19 cellular contexts compared by ENCODE assay signal in genomic region chr1:95223110-95223509, GRCh38. TPM values are rescaled to one million over a fixed set of nuclear protein-coding genes. Genes with fewer than 3 reads are reported as not detected.
DNase-seq lines count a peak whose midpoint lies in the region; ATAC-seq and TF ChIP-seq lines count a peak whose summit lies in the region.
"Had no signal": no experiment of that assay in that cellular context is flagged by ENCODE, and none has a peak within 500 bp of the region (broad histone marks: within the 10 kb centered on the region; RNA-seq: fewer than 3 reads in every experiment).

No MANE protein-coding gene starts in this region.

- H3K9me3 Mint-ChIP-seq in neural progenitor cell (no peaks in the 10 kb centered on the region), mesothelial cell of epicardium (peaks cover 8% of the 10 kb centered on the region)
- H3K9me3 Mint-ChIP-seq: stimulated activated naive CD8-positive, alpha-beta T cell treated with anti-CD3 and anti-CD28 coated beads, Interleukin-15, Interleukin-2, amounts not matched to agents 100 ng/mL and 50 ng/mL, for 24 hours; T-helper 1 cell treated with Interleukin-12 subunit alpha and Interleukin-12 subunit beta and Interleukin-4 antibody, amounts not matched to agents 30 μg/mL and 1 μg/mL, for 36 hours had no signal

- H3K36me3 ChIP-seq in adipocyte (ENCODE audit: control insufficient read depth, insufficient read depth, low read length, severe bottlenecking), result no peaks in the 10 kb centered on the region
- no peaks in the 10 kb centered on the region for H3K36me3 ChIP-seq in neural progenitor cell

- H4K20me1 ChIP-seq in neural progenitor cell (ENCODE audit: low read depth), result no peaks in the 10 kb centered on the region

- H3K4me1 ChIP-seq in adipocyte (ENCODE audit: control insufficient read depth, insufficient read depth, low read length), result peaks cover 31% of the 10 kb centered on the region
- H3K4me1 ChIP-seq in neural progenitor cell, result peaks cover 16% of the 10 kb centered on the region

- H3K79me2 ChIP-seq in neural progenitor cell (ENCODE audit: low read depth), result no peaks in the 10 kb centered on the region

- no peaks in the 10 kb centered on the region for H3F3A ChIP-seq in neural progenitor cell (ENCODE audit: low read depth)

- no peak for ATAC-seq in HG03457 (IDR thresholded peaks at IDR 0.05; ENCODE audit: unreplicated experiment)
- ATAC-seq: Panc1 had no signal

- H3K4me3 Mint-ChIP-seq in neural progenitor cell (no peak overlapping the region), mesothelial cell of epicardium (no peak overlapping the region)
- H3K4me3 Mint-ChIP-seq: activated naive CD8-positive, alpha-beta T cell; stimulated activated naive CD8-positive, alpha-beta T cell treated with anti-CD3 and anti-CD28 coated beads, Interleukin-15, Interleukin-2, amounts not matched to agents 100 ng/mL and 50 ng/mL, for 24 hours; T-helper 1 cell treated with Interleukin-12 subunit alpha and Interleukin-12 subunit beta and Interleukin-4 antibody, amounts not matched to agents 30 μg/mL and 1 μg/mL, for 36 hours had no signal

- no peak overlapping the region for H3K27ac ChIP-seq in neural progenitor cell
- H3K27ac ChIP-seq: C4-2B, skin epidermis had no signal

- TF ChIP-seq CTCF in fibroblast of villous mesenchyme (IDR thresholded peaks at IDR 0.05; ENCODE audit: insufficient read depth, low read depth, low read length) (no peak), neural progenitor cell (IDR thresholded peaks at IDR 0.05) (no peak), mesothelial cell of epicardium (IDR thresholded peaks at IDR 0.05; ENCODE audit: unreplicated experiment) (no peak)

- H3K9me3 ChIP-seq in adipocyte (ENCODE audit: control insufficient read depth, low read length) (no peaks in the 10 kb centered on the region), neural progenitor cell (ENCODE audit: low read depth) (no peaks in the 10 kb centered on the region)

- H3K9ac ChIP-seq in adipocyte (ENCODE audit: low read length), result peak overlapping the region; percentile 37
- no peak overlapping the region for H3K9ac ChIP-seq in neural progenitor cell

- H3K4me2 ChIP-seq in neural progenitor cell, result no peak overlapping the region

- H3K27me3 Mint-ChIP-seq in neural progenitor cell (ENCODE audit: insufficient read depth, low read depth) (no peaks in the 10 kb centered on the region), mesothelial cell of epicardium (ENCODE audit: low read depth) (no peaks in the 10 kb centered on the region)

- DNase-seq in EH (ENCODE audit: low read depth), result peak; percentile 34
- DNase-seq in adipocyte (ENCODE audit: low read depth), result peak; percentile 63
- peak; percentile 51 for DNase-seq in fibroblast of villous mesenchyme (ENCODE audit: low read depth)
- DNase-seq in neural progenitor cell (ENCODE audit: low spot score), result peak; percentile 27
- DNase-seq in mesenteric fat pad (ENCODE audit: low spot score), result no peak
- no peak for DNase-seq in mesothelial cell of epicardium (ENCODE audit: low spot score in 2 of 2, unreplicated experiment in 2 of 2)
- no peak for DNase-seq in SKM-1 treated with dmso at 0.1 percent for 144 hours (lab: John Stamatoyannopoulos, UW; ENCODE audit: unreplicated experiment)
- DNase-seq: activated CD4-positive, alpha-beta T cell treated with anti-CD3 and anti-CD28 coated beads for 1 hour; activated CD8-positive, alpha-beta memory T cell treated with anti-CD3 and anti-CD28 coated beads, Interleukin-2, amount 50 U/mL, for 4 hours; DND-41; NCI-H187; NCI-H526 had no signal

- no peaks in the 10 kb centered on the region for H3K36me3 Mint-ChIP-seq in neural progenitor cell
- no peaks in the 10 kb centered on the region for H3K36me3 Mint-ChIP-seq in mesothelial cell of epicardium

- H3K4me1 Mint-ChIP-seq in neural progenitor cell, result peaks cover 3% of the 10 kb centered on the region
- H3K4me1 Mint-ChIP-seq in mesothelial cell of epicardium, result peaks cover 9% of the 10 kb centered on the region

- H3K27ac Mint-ChIP-seq in neural progenitor cell (no peak overlapping the region), mesothelial cell of epicardium (no peak overlapping the region)
- H3K27ac Mint-ChIP-seq: activated naive CD8-positive, alpha-beta T cell; stimulated activated naive CD8-positive, alpha-beta T cell treated with anti-CD3 and anti-CD28 coated beads, Interleukin-15, Interleukin-2, amounts not matched to agents 100 ng/mL and 50 ng/mL, for 24 hours; T-helper 1 cell treated with Interleukin-12 subunit alpha and Interleukin-12 subunit beta and Interleukin-4 antibody, amounts not matched to agents 30 μg/mL and 1 μg/mL, for 36 hours had no signal

- no peaks in the 10 kb centered on the region for H3K27me3 ChIP-seq in adipocyte (replicated peaks; ENCODE audit: control insufficient read depth, insufficient read depth, low read length)
- H3K27me3 ChIP-seq in neural progenitor cell, result no peaks in the 10 kb centered on the region

- peak overlapping the region; percentile 83 for H2AFZ ChIP-seq in neural progenitor cell (replicated peaks)

- H3K4me3 ChIP-seq in adipocyte (ENCODE audit: low read length), result no peak overlapping the region
- H3K4me3 ChIP-seq in fibroblast of villous mesenchyme (ENCODE audit: low read depth, low read length), result no peak overlapping the region
- H3K4me3 ChIP-seq in neural progenitor cell, result no peak overlapping the region
- H3K4me3 ChIP-seq: skin epidermis had no signal

RNA-seq across cellular contexts. Expression of gene RWDD3, which starts 10.9 kb away (rescaled TPM):
- total RNA-seq in fibroblast of villous mesenchyme (10.0 and 13.8 TPM in 2 replicates), neural progenitor cell (ENCODE audit: low replicate concordance) (22.1 and 32.2 TPM in 2 replicates), mesenteric fat pad (11.6 TPM), mesothelial cell of epicardium (23.1 to 25.3 TPM (median 24.7 TPM) in 3 replicates)

Comparison
In these comparisons a context has a peak if more than half of its experiments do, and no peak if none do; other contexts are left out.
1. DNase-seq: peak in EH (single experiment), adipocyte (single experiment), fibroblast of villous mesenchyme (single experiment) and neural progenitor cell (single experiment); none in mesenteric fat pad (single experiment), mesothelial cell of epicardium (0 of 2) and SKM-1 treated with dmso at 0.1 percent for 144 hours (single experiment).